ENCODE assay signal across 17 cellular contexts in genomic region chr1:33684346-33685122, GRCh38.
DNase-seq lines count a peak whose midpoint lies in the region; ATAC-seq and TF ChIP-seq lines count a peak whose summit lies in the region.
"Had no signal": no experiment of that assay in that cellular context is flagged by ENCODE, and none has a peak within 500 bp of the region (broad histone marks: within the 10 kb centered on the region; RNA-seq: fewer than 3 reads in every experiment).

No MANE protein-coding gene starts in this region.

- CTCF ChIA-PET in Caco-2 (lab: Charles Lee), result no interaction called here

- peaks cover 18% of the 10 kb centered on the region for H3K27me3 Mint-ChIP-seq in Caco-2 (ENCODE audit: insufficient read depth, unreplicated experiment)

- no peaks in the 10 kb centered on the region for H3K4me1 ChIP-seq in esophagus muscularis mucosa
- H3K4me1 ChIP-seq in Caco-2, result no peaks in the 10 kb centered on the region
- H3K4me1 ChIP-seq: A549 had no signal

- no peak overlapping the region for H3K4me3 Mint-ChIP-seq in Caco-2 (ENCODE audit: unreplicated experiment)
- H3K4me3 Mint-ChIP-seq: B cell; CD4-positive, alpha-beta T cell had no signal

- TF ChIP-seq EP300 in esophagus muscularis mucosa (IDR thresholded peaks at IDR 0.05), result no peak

- H3K4me1 Mint-ChIP-seq in Caco-2 (ENCODE audit: low read depth, unreplicated experiment), result no peaks in the 10 kb centered on the region
- H3K4me1 Mint-ChIP-seq: B cell had no signal

- H3K36me3 ChIP-seq in esophagus muscularis mucosa (no peaks in the 10 kb centered on the region), Caco-2 (ENCODE audit: control insufficient read depth, insufficient read depth, low read length) (no peaks in the 10 kb centered on the region)

- TF ChIP-seq POLR2A in esophagus muscularis mucosa (IDR thresholded peaks at IDR 0.05; ENCODE audit: low read depth), result no peak

- WGBS in esophagus muscularis mucosa, result 72% methylated on average over 9 of the region's 9 CpGs

- BruUV-seq in Caco-2 (replicated peaks; lab: Mats Ljungman, UMichigan), result no TSS peak

- no peaks in the 10 kb centered on the region for H3K9me3 ChIP-seq in esophagus muscularis mucosa
- no peaks in the 10 kb centered on the region for H3K9me3 ChIP-seq in Caco-2
- H3K9me3 ChIP-seq: A549 had no signal

- POLR2A ChIA-PET in Caco-2 (lab: Charles Lee), result interaction anchor here (0.6 kb wide), 1 partner anchor 51 kb away, joined by 3 read pairs; no protein-coding TSS in a partner anchor

- TF ChIP-seq CTCF in esophagus muscularis mucosa (IDR thresholded peaks at IDR 0.05), result no peak
- TF ChIP-seq CTCF in Caco-2 (IDR thresholded peaks at IDR 0.05; ENCODE audit: insufficient read depth in 1 of 2, low read depth in 1 of 2, low read length in 1 of 2, severe bottlenecking in 1 of 2, unreplicated experiment in 1 of 2), result no peak

- no peak overlapping the region for H3K27ac Mint-ChIP-seq in Caco-2 (ENCODE audit: unreplicated experiment)
- H3K27ac Mint-ChIP-seq: B cell; CD4-positive, alpha-beta T cell had no signal

- H3K4me3 ChIP-seq in esophagus muscularis mucosa (no peak overlapping the region), Caco-2 (ENCODE audit: low read depth, low read length) (no peak overlapping the region)
- H3K4me3 ChIP-seq: A549, GM12878, PC-9 had no signal

- H3K36me3 Mint-ChIP-seq in Caco-2 (ENCODE audit: insufficient read depth, unreplicated experiment), result no peaks in the 10 kb centered on the region

- intact Hi-C loops in esophagus muscularis mucosa (cut with DNase I) (no loop called here), Caco-2 (cut with micrococcal nuclease; ENCODE audit: unreplicated experiment) (no loop called here)

- H3K9me3 Mint-ChIP-seq in Caco-2 (ENCODE audit: unreplicated experiment), result no peaks in the 10 kb centered on the region
- H3K9me3 Mint-ChIP-seq: CD4-positive, alpha-beta T cell had no signal

- no peak for ATAC-seq in GM21737 (IDR thresholded peaks at IDR 0.05; ENCODE audit: unreplicated experiment)
- ATAC-seq: A549, GM12878, HCT116 had no signal

- DNase-seq in AG08395 (ENCODE audit: low spot score) (peak; percentile 35), EH (ENCODE audit: low read depth) (peak; percentile 16), NCI-H69 (lab: John Stamatoyannopoulos, UW) (peak; percentile 3), esophagus muscularis mucosa (ENCODE audit: extremely low spot score) (peak; percentile 70), Caco-2 (no peak), NCI-H82 treated with DMSO at 0.1 percent for 48 hours (lab: John Stamatoyannopoulos, UW; ENCODE audit: unreplicated experiment) (no peak)
- no peak for DNase-seq in stimulated activated CD4-positive, alpha-beta T cell treated with anti-CD3 and anti-CD28 coated beads, Interleukin-4, amount 100 ng/mL, for 4 hours
- DNase-seq: CD4-positive, alpha-beta T cell; DMS 273 treated with DMSO at 0.1 percent for 48 hours; NCI-H187; PC-9; T-helper 1 cell had no signal

- H3K27ac ChIP-seq in esophagus muscularis mucosa (replicated peaks in 1 of 4), result no peak overlapping the region
- H3K27ac ChIP-seq: A549, PC-9 had no signal

- peaks cover 0 to 36% (median 0%) of the 10 kb centered on the region in 4 donors for H3K27me3 ChIP-seq in esophagus muscularis mucosa
- no peaks in the 10 kb centered on the region for H3K27me3 ChIP-seq in Caco-2 (replicated peaks; ENCODE audit: control insufficient read depth, insufficient read depth, low read length)

Comparison
In these comparisons a context has a peak if more than half of its experiments do, and no peak if none do; other contexts are left out.
1. DNase-seq: peak in AG08395 (single experiment), EH (single experiment), NCI-H69 (single experiment) and esophagus muscularis mucosa (single experiment); none in Caco-2 (0 of 2), NCI-H82 treated with DMSO at 0.1 percent for 48 hours (single experiment) and stimulated activated CD4-positive, alpha-beta T cell treated with anti-CD3 and anti-CD28 coated beads, Interleukin-4, amount 100 ng/mL, for 4 hours (0 of 2).